In the genomic region with DNA sequence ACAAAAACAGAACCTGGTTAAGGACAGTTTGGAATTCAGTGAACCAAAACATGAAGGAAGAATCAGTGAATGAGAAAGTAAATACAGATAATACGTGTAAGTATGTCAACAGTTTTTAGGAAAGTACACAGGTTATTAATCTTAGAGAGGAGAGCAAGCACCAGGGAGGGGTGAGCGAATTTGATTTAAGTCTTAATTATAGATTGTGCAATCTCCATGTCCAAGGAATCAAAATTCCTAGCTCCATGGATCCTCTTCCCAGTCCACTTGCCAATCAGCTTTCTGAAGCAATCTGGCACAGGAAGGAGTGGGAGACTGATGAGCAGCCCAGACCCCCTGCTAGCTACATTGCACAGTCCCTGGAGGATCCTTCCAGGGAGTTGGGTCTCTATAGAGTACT, we compare ENCODE assay signal across 35 cellular contexts.
"Had no signal": no experiment of that assay in that cellular context is flagged by ENCODE, and none has a peak within 500 bp of the region (broad histone marks: within the 10 kb centered on the region; RNA-seq: fewer than 3 reads in every experiment).

No MANE protein-coding gene starts in this region.

- H3K36me3 ChIP-seq: MG63 had no signal

- H3K27me3 ChIP-seq: MG63 had no signal

- H3K4me3 ChIP-seq: MG63 had no signal

- H3K9me3 ChIP-seq: MG63 had no signal

- DNase-seq: Karpas-422, Kasumi-1, MG63, MM.1S, MV-4-11, NCI-H1048, NCI-H1092, NCI-H1092 treated with DMSO at 0.1 percent for 48 hours, NCI-H1105, NCI-H1105 treated with DMSO at 0.1 percent for 48 hours, NCI-H1417, NCI-H1417 treated with DMSO at 0.1 percent for 48 hours, NCI-H1436, NCI-H1436 treated with DMSO at 0.1 percent for 48 hours, NCI-H146, NCI-H1694, NCI-H1694 treated with DMSO at 0.1 percent for 48 hours, NCI-H187, NCI-H187 treated with DMSO at 0.1 percent for 48 hours, NCI-H1930, NCI-H2029, NCI-H2029 treated with DMSO at 0.1 percent for 48 hours, NCI-H2081, NCI-H2081 treated with DMSO at 0.1 percent for 48 hours, NCI-H2107, NCI-H2171, NCI-H2171 treated with DMSO at 0.1 percent for 48 hours, NCI-H2227 treated with DMSO at 0.1 percent for 48 hours, NCI-H226, NCI-H345, NCI-H446, NCI-H446 treated with DMSO at 0.1 percent for 48 hours, NCI-H510A, NCI-H510A treated with DMSO at 0.1 percent for 48 hours, NCI-H524 had no signal
